Comparison of ENCODE assay signal across 22 cellular contexts in genomic region chr10:77229704-77230103, GRCh38.
"Had no signal": no experiment of that assay in that cellular context is flagged by ENCODE, and none has a peak within 500 bp of the region (broad histone marks: within the 10 kb centered on the region; RNA-seq: fewer than 3 reads in every experiment).

No MANE protein-coding gene starts in this region.

- H3K4me3 ChIP-seq: ascending aorta, gastroesophageal sphincter, heart left ventricle, thyroid gland had no signal

- H3K9ac ChIP-seq: parathyroid adenoma had no signal

- H3K36me3 ChIP-seq: ascending aorta, gastroesophageal sphincter, heart left ventricle, thyroid gland had no signal

- H3K27me3 ChIP-seq: ascending aorta, gastroesophageal sphincter, thyroid gland had no signal

- H3K4me1 Mint-ChIP-seq: activated CD4-positive, alpha-beta T cell treated with anti-CD3 and anti-CD28 coated beads, Interleukin-2, amount 10 ng/mL, durations not matched to agents 24 days and 14 days; activated naive CD4-positive, alpha-beta T cell treated with anti-CD3 and anti-CD28 coated beads, Interleukin-2, amount 50 U/mL, for 24 hours had no signal

- H3K27me3 Mint-ChIP-seq: activated CD4-positive, alpha-beta T cell treated with anti-CD3 and anti-CD28 coated beads, Interleukin-2, amount 10 ng/mL, durations not matched to agents 24 days and 14 days; activated naive CD4-positive, alpha-beta T cell treated with anti-CD3 and anti-CD28 coated beads, Interleukin-2, amount 50 U/mL, for 24 hours had no signal

- H3K9me3 Mint-ChIP-seq: activated CD4-positive, alpha-beta T cell treated with anti-CD3 and anti-CD28 coated beads, Interleukin-2, amount 10 ng/mL, durations not matched to agents 24 days and 14 days; activated naive CD4-positive, alpha-beta T cell treated with anti-CD3 and anti-CD28 coated beads, Interleukin-2, amount 50 U/mL, for 24 hours; natural killer cell had no signal

- H3K27ac ChIP-seq: gastroesophageal sphincter, parathyroid adenoma, thyroid gland had no signal

- H3K27ac Mint-ChIP-seq: activated CD4-positive, alpha-beta T cell treated with anti-CD3 and anti-CD28 coated beads, Interleukin-2, amount 10 ng/mL, durations not matched to agents 24 days and 14 days; activated naive CD4-positive, alpha-beta T cell treated with anti-CD3 and anti-CD28 coated beads, Interleukin-2, amount 50 U/mL, for 24 hours; immature natural killer cell; natural killer cell had no signal

- H3K79me2 ChIP-seq: parathyroid adenoma had no signal

- H3K4me1 ChIP-seq: heart left ventricle, parathyroid adenoma had no signal

- H3K9me3 ChIP-seq: ascending aorta, gastroesophageal sphincter, heart left ventricle, thyroid gland had no signal

- ATAC-seq: esophagus mucosa, gastroesophageal sphincter, heart left ventricle, natural killer cell, sciatic nerve had no signal

- H3K36me3 Mint-ChIP-seq: activated naive CD4-positive, alpha-beta T cell treated with anti-CD3 and anti-CD28 coated beads, Interleukin-2, amount 50 U/mL, for 24 hours; immature natural killer cell; natural killer cell had no signal

- H3K4me3 Mint-ChIP-seq: activated CD4-positive, alpha-beta T cell treated with anti-CD3 and anti-CD28 coated beads, Interleukin-2, amount 10 ng/mL, durations not matched to agents 24 days and 14 days; activated naive CD4-positive, alpha-beta T cell treated with anti-CD3 and anti-CD28 coated beads, Interleukin-2, amount 50 U/mL, for 24 hours; immature natural killer cell; natural killer cell had no signal

- H2AFZ ChIP-seq: parathyroid adenoma had no signal

- DNase-seq: activated CD4-positive, alpha-beta T cell treated with anti-CD3 and anti-CD28 coated beads, Interleukin-2, amount 10 ng/mL, durations not matched to agents 24 days and 14 days; activated CD8-positive, alpha-beta memory T cell treated with anti-CD3 and anti-CD28 coated beads, Interleukin-2, amount 50 U/mL, for 48 hours; activated effector memory CD4-positive, alpha-beta T cell treated with anti-CD3 and anti-CD28 coated beads, Interleukin-2, amount 50 U/mL, for 16 hours; activated T-cell treated with anti-CD3 and anti-CD28 coated beads, Interleukin-2, amount 50 U/mL, for 48 hours; cerebellar nuclear complex; effector CD4-positive, alpha-beta T cell; heart left ventricle; immature natural killer cell; mesendoderm; natural killer cell; stimulated activated CD4-positive, alpha-beta T cell treated with anti-CD3 and anti-CD28 coated beads, Interleukin-12 subunit alpha, Interleukin-12 subunit beta, amount 100 ng/mL, for 4 hours; stimulated activated CD4-positive, alpha-beta T cell treated with anti-CD3 and anti-CD28 coated beads, Interleukin-1b, Interleukin-23, amount 100 ng/mL, for 48 hours; stimulated activated CD8-positive, alpha-beta memory T cell treated with anti-CD3 and anti-CD28 coated beads, Interleukin-4, amount 100 ng/mL, for 48 hours; stimulated activated naive CD4-positive, alpha-beta T cell; T1000; thyroid gland had no signal
